In genomic region chr15:23648920-23649515, GRCh38 we compare ENCODE assay signal across 8 cellular contexts. TPM values are rescaled to one million over a fixed set of nuclear protein-coding genes. Genes with fewer than 3 reads are reported as not detected.
DNase-seq lines count a peak whose midpoint lies in the region; ATAC-seq, FAIRE-seq and TF ChIP-seq lines count a peak whose summit lies in the region.

No MANE protein-coding gene starts in this region.

- ATAC-seq in aorta (ENCODE audit: low FRiP score) = no peak
- ATAC-seq in HG03378 (IDR thresholded peaks at IDR 0.05; ENCODE audit: unreplicated experiment) = no peak

- no peak overlapping the region for H3K27ac ChIP-seq in VCaP
- H3K27ac ChIP-seq in tibial artery = no peak overlapping the region
- no peak overlapping the region for H3K27ac ChIP-seq in aorta (ENCODE audit: low read depth in 1 of 2, low read length in 2 of 2)

- no peaks in the 10 kb centered on the region for H3K9me3 ChIP-seq in tibial artery
- no peaks in the 10 kb centered on the region for H3K9me3 ChIP-seq in aorta (ENCODE audit: control insufficient read depth, low read length)

- intact Hi-C loops in tibial artery (cut with DNase I; ENCODE audit: low total_unique reads) (loop anchor here (10.0 kb wide), 1 partner anchor 216 kb away; no protein-coding TSS in a partner anchor), aorta (cut with DNase I) (loop anchor here in 1 of 2 donors (10.0 kb wide), 1 partner anchor 226 kb away; no protein-coding TSS in a partner anchor)

- H3K27me3 ChIP-seq in tibial artery (peaks cover 0 to 42% of the 10 kb centered on the region in 2 donors), aorta (ENCODE audit: control insufficient read depth in 1 of 2, insufficient read depth in 2 of 2, low read length in 1 of 2) (no peaks in the 10 kb centered on the region)

- TF ChIP-seq POLR2A in GM12891 (IDR thresholded peaks at IDR 0.05; ENCODE audit: low read depth, low read length) = no peak

- peak; percentile 43 for TF ChIP-seq CTCF in AG09319 (IDR thresholded peaks at IDR 0.05; ENCODE audit: low read depth, low read length)
- peak; percentile 16 for TF ChIP-seq CTCF in GM20000 (IDR thresholded peaks at IDR 0.05; ENCODE audit: extremely low read depth, missing control alignments)
- peak; percentile 86 for TF ChIP-seq CTCF in VCaP (conservative IDR thresholded peaks at IDR 0.05)
- TF ChIP-seq CTCF in tibial artery (IDR thresholded peaks at IDR 0.05) = peak; percentile 39

- H3K36me3 ChIP-seq in tibial artery (no peaks in the 10 kb centered on the region), aorta (ENCODE audit: control insufficient read depth in 1 of 2, insufficient read depth in 2 of 2, low read length in 1 of 2) (no peaks in the 10 kb centered on the region)

- DNase-seq in AG09319 (ENCODE audit: extremely low read depth, low read depth) (no peak), GM20000 (ENCODE audit: low spot score) (no peak), iPS-NIHi11 (ENCODE audit: low spot score) (peak; percentile 39), tibial artery (no peak), aorta (no peak), GM12891 (ENCODE audit: insufficient read length, low spot score) (no peak)

- peaks cover 0 to 3% (median 2%) of the 10 kb centered on the region in 4 donors for H3K4me1 ChIP-seq in tibial artery
- no peaks in the 10 kb centered on the region for H3K4me1 ChIP-seq in aorta (ENCODE audit: control insufficient read depth in 1 of 2, insufficient read depth in 2 of 2, low read length in 2 of 2)

- FAIRE-seq in GM12891 (lab: Jason Lieb, UNC) = no peak

- H3K4me3 ChIP-seq in tibial artery = no peak overlapping the region
- no peak overlapping the region for H3K4me3 ChIP-seq in aorta (ENCODE audit: low read length in 2 of 2)

- 26 to 28% methylated on average over 6 of the region's 6 CpGs for WGBS in aorta, 2 donors

TF ChIP-seq in GM12891, 5 proteins besides CTCF, POLR2A, EP300 and RAD21:
- TF ChIP-seq SPI1 (IDR thresholded peaks at IDR 0.05; ENCODE audit: low read depth, low read length) (no peak), POU2F2 (IDR thresholded peaks at IDR 0.05; ENCODE audit: low read depth, low read length) (no peak)
TF ChIP-seq in GM12891: peak in this region for 0.

RNA-seq across cellular contexts. Expression of gene MAGEL2, which starts 1.4 kb away (rescaled TPM):
- total RNA-seq in aorta = under 1 TPM; 0.13 to 0.27 TPM
- under 1 TPM in 1 of 2 donors, not detected in 1; 0.10 TPM for polyA plus RNA-seq in aorta
- polyA plus RNA-seq in GM12891 (2012; ENCODE audit: low read depth, missing spikeins) = not detected

RNA-seq across cellular contexts. Expression of gene NDN, which starts 38.1 kb away (rescaled TPM):
- 10 to 100 TPM; 29.0 to 52.4 TPM for total RNA-seq in aorta
- 10 to 100 TPM; 16.7 to 47.8 TPM for polyA plus RNA-seq in aorta
- not detected for polyA plus RNA-seq in GM12891 (2012; ENCODE audit: low read depth, missing spikeins)

Comparison
In these comparisons a context has a peak if more than half of its experiments do, and no peak if none do; other contexts are left out.
1. CTCF ChIP-seq: peak in every context shown above with its lines; median percentile 86 in VCaP; 43 in AG09319; 39 in tibial artery; 16 in GM20000.